Comparison of ENCODE assay signal across 14 cellular contexts in the genomic region with DNA sequence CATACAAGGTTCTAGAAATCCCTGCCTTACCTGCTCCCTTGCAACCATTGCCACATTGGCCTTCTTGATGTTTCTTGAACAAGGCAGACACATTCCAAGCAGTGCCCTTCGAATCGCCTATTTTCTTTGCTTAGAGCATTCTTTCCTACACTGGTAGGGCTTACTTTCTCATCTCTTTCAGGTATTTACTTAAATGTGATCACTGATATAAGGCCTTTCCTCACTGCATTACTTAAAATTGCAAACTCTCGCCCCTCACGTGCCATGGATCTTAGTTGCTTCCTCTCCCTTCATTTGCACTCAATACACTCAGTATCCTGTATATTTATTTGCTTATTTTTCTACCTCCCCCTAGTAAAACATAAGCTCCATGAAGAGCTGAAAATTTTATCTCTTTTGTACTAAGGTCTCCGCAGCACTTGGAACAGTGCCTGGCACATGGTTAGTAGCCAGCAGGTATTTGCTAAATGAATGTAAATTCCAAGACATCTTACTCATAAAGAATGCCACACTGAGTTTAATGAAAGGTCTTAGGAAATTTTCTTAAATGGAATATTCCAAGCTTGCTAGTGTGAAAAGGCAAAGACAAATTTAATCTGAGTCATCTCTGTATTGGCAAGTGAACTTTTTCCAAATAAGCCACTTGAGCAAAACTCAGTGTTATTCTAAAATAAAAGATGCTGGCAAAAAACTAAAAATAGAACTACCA. TPM values are rescaled to one million over a fixed set of nuclear protein-coding genes. Genes with fewer than 3 reads are reported as not detected.
DNase-seq lines count a peak whose midpoint lies in the region; ATAC-seq and TF ChIP-seq lines count a peak whose summit lies in the region.
"Had no signal": no experiment of that assay in that cellular context is flagged by ENCODE, and none has a peak within 500 bp of the region (broad histone marks: within the 10 kb centered on the region; RNA-seq: fewer than 3 reads in every experiment).

No MANE protein-coding gene starts in this region.

- peaks cover 45% of the 10 kb centered on the region for H3K4me1 Mint-ChIP-seq in MCF 10A (ENCODE audit: insufficient read depth, unreplicated experiment)
- no peaks in the 10 kb centered on the region for H3K4me1 Mint-ChIP-seq in stimulated activated naive B cell treated with anti-CD40 and anti-IgM and Interleukin-4, amounts not matched to agents 10 μg/mL and 1 μg/mL and 100 μg/mL, for 72 hours
- H3K4me1 Mint-ChIP-seq: activated naive CD8-positive, alpha-beta T cell treated with anti-CD3 and anti-CD28 coated beads, Interleukin-2, amount 50 U/mL, for 24 hours; T-cell had no signal

- no peaks in the 10 kb centered on the region for H3K27me3 Mint-ChIP-seq in MCF 10A (ENCODE audit: insufficient read depth, unreplicated experiment)
- no peaks in the 10 kb centered on the region for H3K27me3 Mint-ChIP-seq in stimulated activated naive B cell treated with anti-CD40 and anti-IgM and Interleukin-4, amounts not matched to agents 10 μg/mL and 1 μg/mL and 100 μg/mL, for 72 hours
- H3K27me3 Mint-ChIP-seq: activated naive CD8-positive, alpha-beta T cell treated with anti-CD3 and anti-CD28 coated beads, Interleukin-2, amount 50 U/mL, for 24 hours; T-cell had no signal

- POLR2A ChIA-PET in AG04449 (lab: Yijun Ruan, JAX) (no interaction called here), MCF 10A (lab: Yijun Ruan, JAX) (interaction anchor here (0.6 to 2.9 kb wide), 5 partner anchors 26 to 607 kb away, joined by 3 to 20 read pairs (median 3); no protein-coding TSS in a partner anchor)

- no peaks in the 10 kb centered on the region for H3K4me1 ChIP-seq in left lung

- no peaks in the 10 kb centered on the region for H3K9me3 ChIP-seq in left lung
- H3K9me3 ChIP-seq: right lobe of liver had no signal

- peak; percentile 90 for DNase-seq in AG04449 (ENCODE audit: low read depth, low spot score)
- peak; percentile 71 for DNase-seq in HS-27A (ENCODE audit: low read depth)
- peak; percentile 93 for DNase-seq in MCF 10A (ENCODE audit: unreplicated experiment)
- peak in 1 of 2 donors; percentile 36 for DNase-seq in left lung
- DNase-seq in stimulated activated naive B cell treated with anti-CD40 and anti-IgM and Interleukin-4, amounts not matched to agents 10 μg/mL and 1 μg/mL and 100 μg/mL, for 72 hours = no peak
- DNase-seq: activated CD8-positive, alpha-beta T cell treated with anti-CD3 and anti-CD28 coated beads, Interleukin-2, amount 10 ng/mL, durations not matched to agents 7 days and 5 days; activated naive CD8-positive, alpha-beta T cell treated with anti-CD3 and anti-CD28 coated beads, Interleukin-2, amount 50 U/mL, for 24 hours; C1 segment of cervical spinal cord; erythroblast; right lobe of liver; T-cell had no signal

- no peaks in the 10 kb centered on the region for H3K27me3 ChIP-seq in left lung
- H3K27me3 ChIP-seq: right lobe of liver had no signal

- ATAC-seq in left lung (peak; percentile 60), GM18858 (IDR thresholded peaks at IDR 0.05; ENCODE audit: unreplicated experiment) (no peak), HG03342 (IDR thresholded peaks at IDR 0.05; ENCODE audit: unreplicated experiment) (no peak), HG02938 (IDR thresholded peaks at IDR 0.05; ENCODE audit: unreplicated experiment) (no peak)
- ATAC-seq in stimulated activated naive B cell treated with anti-CD40 and anti-IgM and Interleukin-4, amounts not matched to agents 10 μg/mL and 1 μg/mL and 100 μg/mL, for 72 hours (replicated peaks) = no peak
- ATAC-seq: activated CD8-positive, alpha-beta T cell treated with anti-CD3 and anti-CD28 coated beads, Interleukin-2, amount 10 ng/mL, durations not matched to agents 7 days and 5 days; activated naive CD8-positive, alpha-beta T cell treated with anti-CD3 and anti-CD28 coated beads, Interleukin-2, amount 50 U/mL, for 24 hours; right lobe of liver; T-cell had no signal

- H3K4me3 ChIP-seq in AG04449 (ENCODE audit: low read depth, low read length) (no peak overlapping the region), left lung (no peak overlapping the region)
- H3K4me3 ChIP-seq: right lobe of liver had no signal

- no peak overlapping the region for H3K27ac ChIP-seq in left lung
- H3K27ac ChIP-seq: right lobe of liver had no signal

- CTCF ChIA-PET in AG04449 (lab: Yijun Ruan, JAX) (interaction anchor here (1.3 kb wide), 2 partner anchors 11 to 36 kb away, joined by 3 read pairs; no protein-coding TSS in a partner anchor), MCF 10A (lab: Yijun Ruan, JAX) (interaction anchor here (0.6 to 0.7 kb wide), 2 partner anchors 139 to 384 kb away, joined by 3 to 4 read pairs; no protein-coding TSS in a partner anchor)

- no peaks in the 10 kb centered on the region for H3K36me3 Mint-ChIP-seq in MCF 10A (ENCODE audit: insufficient read depth, unreplicated experiment)
- no peaks in the 10 kb centered on the region for H3K36me3 Mint-ChIP-seq in stimulated activated naive B cell treated with anti-CD40 and anti-IgM and Interleukin-4, amounts not matched to agents 10 μg/mL and 1 μg/mL and 100 μg/mL, for 72 hours
- H3K36me3 Mint-ChIP-seq: T-cell had no signal

- no peaks in the 10 kb centered on the region for H3K36me3 ChIP-seq in left lung
- H3K36me3 ChIP-seq: right lobe of liver had no signal

- intact Hi-C loops in MCF 10A (cut with micrococcal nuclease) = loop anchor here (2.0 kb wide), 1 partner anchor 43 kb away; no protein-coding TSS in a partner anchor
- intact Hi-C loops in left lung (cut with DNase I) = no loop called here

- TF ChIP-seq CTCF in AG04449 (IDR thresholded peaks at IDR 0.05; ENCODE audit: insufficient read depth, low read length, missing control alignments) (no peak), MCF 10A (IDR thresholded peaks at IDR 0.05; ENCODE audit: unreplicated experiment) (no peak), left lung (IDR thresholded peaks at IDR 0.05) (no peak)

- no peaks in the 10 kb centered on the region for H3K9me3 Mint-ChIP-seq in MCF 10A (ENCODE audit: unreplicated experiment)
- H3K9me3 Mint-ChIP-seq in stimulated activated naive B cell treated with anti-CD40 and anti-IgM and Interleukin-4, amounts not matched to agents 10 μg/mL and 1 μg/mL and 100 μg/mL, for 72 hours = no peaks in the 10 kb centered on the region

- H3K27ac Mint-ChIP-seq in MCF 10A (ENCODE audit: low read depth, unreplicated experiment) = peak overlapping the region; percentile 3
- H3K27ac Mint-ChIP-seq in stimulated activated naive B cell treated with anti-CD40 and anti-IgM and Interleukin-4, amounts not matched to agents 10 μg/mL and 1 μg/mL and 100 μg/mL, for 72 hours = no peak overlapping the region
- H3K27ac Mint-ChIP-seq: activated CD8-positive, alpha-beta T cell treated with anti-CD3 and anti-CD28 coated beads, Interleukin-2, amount 10 ng/mL, durations not matched to agents 7 days and 5 days; activated naive CD8-positive, alpha-beta T cell treated with anti-CD3 and anti-CD28 coated beads, Interleukin-2, amount 50 U/mL, for 24 hours; T-cell had no signal

- peak overlapping the region; percentile 35 for H3K4me3 Mint-ChIP-seq in MCF 10A (ENCODE audit: unreplicated experiment)
- H3K4me3 Mint-ChIP-seq in stimulated activated naive B cell treated with anti-CD40 and anti-IgM and Interleukin-4, amounts not matched to agents 10 μg/mL and 1 μg/mL and 100 μg/mL, for 72 hours = no peak overlapping the region
- H3K4me3 Mint-ChIP-seq: activated CD8-positive, alpha-beta T cell treated with anti-CD3 and anti-CD28 coated beads, Interleukin-2, amount 10 ng/mL, durations not matched to agents 7 days and 5 days; activated naive CD8-positive, alpha-beta T cell treated with anti-CD3 and anti-CD28 coated beads, Interleukin-2, amount 50 U/mL, for 24 hours; T-cell had no signal

- no TSS peak for BruUV-seq in MCF 10A (replicated peaks; lab: Mats Ljungman, UMichigan)

RNA-seq across cellular contexts. Expression of gene FIGN, which starts 42.4 kb away (rescaled TPM):
- total RNA-seq in MCF 10A (2022) (9.0 and 11.7 TPM in 2 replicates), left lung (1 to 10 TPM; 4.9 to 6.3 TPM)
- total RNA-seq: activated CD8-positive, alpha-beta T cell treated with anti-CD3 and anti-CD28 coated beads, Interleukin-2, amount 10 ng/mL, durations not matched to agents 7 days and 5 days had no signal
